Comparison of ENCODE assay signal across 9 cellular contexts in genomic region chr16:3170440-3171180, GRCh38. TPM values are rescaled to one million over a fixed set of nuclear protein-coding genes. Genes with fewer than 3 reads are reported as not detected.
DNase-seq lines count a peak whose midpoint lies in the region; ATAC-seq and TF ChIP-seq lines count a peak whose summit lies in the region.
"Had no signal": no experiment of that assay in that cellular context is flagged by ENCODE, and none has a peak within 500 bp of the region (broad histone marks: within the 10 kb centered on the region; RNA-seq: fewer than 3 reads in every experiment).

No MANE protein-coding gene starts in this region.

- peaks cover 52% of the 10 kb centered on the region for H3K27me3 ChIP-seq in CD4-positive, alpha-beta T cell (ENCODE audit: control insufficient read depth, insufficient read depth, low read length)
- H3K27me3 ChIP-seq in KMS-11 (ENCODE audit: insufficient read depth, low read depth) (peaks cover 36% of the 10 kb centered on the region), brain microvascular endothelial cell (replicated peaks) (peaks cover 6% of the 10 kb centered on the region)

- peaks cover 37% of the 10 kb centered on the region for H3K27me3 Mint-ChIP-seq in CD4-positive, alpha-beta T cell
- peaks cover 17 to 39% (median 29%) of the 10 kb centered on the region in 5 donors for H3K27me3 Mint-ChIP-seq in naive thymus-derived CD8-positive, alpha-beta T cell

- H3K9me3 Mint-ChIP-seq in CD4-positive, alpha-beta T cell, result no peaks in the 10 kb centered on the region
- H3K9me3 Mint-ChIP-seq in naive thymus-derived CD8-positive, alpha-beta T cell, result no peaks in the 10 kb centered on the region

- H3K27ac Mint-ChIP-seq in CD4-positive, alpha-beta T cell, result no peak overlapping the region
- H3K27ac Mint-ChIP-seq in naive thymus-derived CD8-positive, alpha-beta T cell, result peak overlapping the region in 4 of 10 donors; percentile 29 to 88 (median 78)

- H3K36me3 ChIP-seq in KMS-11 (ENCODE audit: insufficient read depth), result no peaks in the 10 kb centered on the region
- H3K36me3 ChIP-seq in brain microvascular endothelial cell (replicated peaks), result no peaks in the 10 kb centered on the region

- CTCF ChIA-PET in CD4-positive, alpha-beta T cell (lab: Charles Lee), result interaction anchor here (0.6 to 1.8 kb wide), 3 partner anchors 10 to 41 kb away, joined by 3 to 8 read pairs (median 4); no protein-coding TSS in a partner anchor

- DNase-seq in CD4-positive, alpha-beta T cell, result no peak
- DNase-seq in brain microvascular endothelial cell (no peak), SW 1271 (lab: John Stamatoyannopoulos, UW) (no peak), COR-L47 (lab: John Stamatoyannopoulos, UW) (no peak), NCI-H2029 treated with DMSO at 0.1 percent for 48 hours (lab: John Stamatoyannopoulos, UW) (no peak)
- no peak for DNase-seq in naive thymus-derived CD8-positive, alpha-beta T cell

- H3K9me3 ChIP-seq in CD4-positive, alpha-beta T cell (ENCODE audit: control insufficient read depth, low read length), result no peaks in the 10 kb centered on the region

- POLR2A ChIA-PET in CD4-positive, alpha-beta T cell (lab: Charles Lee), result interaction anchor here (0.8 to 3.6 kb wide), 12 partner anchors 11 to 113 kb away, joined by 3 to 26 read pairs (median 4); partner anchors contain the start of genes ZNF213 and ZNF263
- POLR2A ChIA-PET in naive thymus-derived CD8-positive, alpha-beta T cell (lab: Charles Lee), result interaction anchor here (0.6 to 5.5 kb wide), 11 partner anchors 11 to 338 kb away, joined by 3 to 28 read pairs (median 4); partner anchors contain the start of gene ZNF213

- TF ChIP-seq CTCF in CD4-positive, alpha-beta T cell (IDR thresholded peaks at IDR 0.05), result no peak
- no peak for TF ChIP-seq CTCF in KMS-11 (conservative IDR thresholded peaks at IDR 0.05; ENCODE audit: low read depth, low read length)
- TF ChIP-seq CTCF in brain microvascular endothelial cell (IDR thresholded peaks at IDR 0.05; ENCODE audit: low read depth, low read length, missing control alignments), result no peak

- H4K20me1 ChIP-seq in KMS-11 (ENCODE audit: insufficient read depth), result no peaks in the 10 kb centered on the region

- no peaks in the 10 kb centered on the region for H3K79me2 ChIP-seq in KMS-11 (ENCODE audit: insufficient read depth, low read depth)

- H3K4me3 ChIP-seq in KMS-11 (IDR thresholded peaks at IDR 0.05; ENCODE audit: insufficient read depth, low read depth, low read length), result no peak overlapping the region
- H3K4me3 ChIP-seq in brain microvascular endothelial cell (ENCODE audit: low read depth, low read length), result peak overlapping the region; percentile 5

- H3K4me3 Mint-ChIP-seq in CD4-positive, alpha-beta T cell, result peak overlapping the region; percentile 84
- H3K4me3 Mint-ChIP-seq in naive thymus-derived CD8-positive, alpha-beta T cell, result peak overlapping the region; percentile 74 to 89 (median 84)

- ATAC-seq in CD4-positive, alpha-beta T cell (ENCODE audit: poor library complexity), result peak; percentile 33
- peak; percentile 29 to 40 for ATAC-seq in naive thymus-derived CD8-positive, alpha-beta T cell
- ATAC-seq in GM18502 (IDR thresholded peaks at IDR 0.05; ENCODE audit: poor library complexity, unreplicated experiment), result no peak

- peak overlapping the region; percentile 19; the same call in 1 of the 2 replicates for H3K9ac ChIP-seq in KMS-11

- no peaks in the 10 kb centered on the region for H3K36me3 Mint-ChIP-seq in CD4-positive, alpha-beta T cell (ENCODE audit: low read depth)
- H3K36me3 Mint-ChIP-seq in naive thymus-derived CD8-positive, alpha-beta T cell, result no peaks in the 10 kb centered on the region

- in situ Hi-C loops in brain microvascular endothelial cell (cut with HindIII; ENCODE audit: low pct_ligation_motif_present, low sequenced_read_pairs), result no loop called here

- peaks cover 52% of the 10 kb centered on the region for H3K4me1 ChIP-seq in KMS-11 (ENCODE audit: low read depth, poor library complexity, severe bottlenecking)

- peak overlapping the region; percentile 64 for H2AFZ ChIP-seq in KMS-11 (ENCODE audit: low read depth)

- intact Hi-C loops in CD4-positive, alpha-beta T cell (cut with DNase I, micrococcal nuclease), result loop anchor here in 1 of 2 experiments (5.0 kb wide), 2 partner anchors 47 to 287 kb away; no protein-coding TSS in a partner anchor

- no peak overlapping the region for H3K27ac ChIP-seq in CD4-positive, alpha-beta T cell (ENCODE audit: low read depth, low read length)
- no peak overlapping the region for H3K27ac ChIP-seq in KMS-11
- no peak overlapping the region for H3K27ac ChIP-seq in brain microvascular endothelial cell

- peaks cover 41% of the 10 kb centered on the region for H3K4me1 Mint-ChIP-seq in CD4-positive, alpha-beta T cell (ENCODE audit: low read depth)
- peaks cover 18 to 37% (median 35%) of the 10 kb centered on the region in 4 donors for H3K4me1 Mint-ChIP-seq in naive thymus-derived CD8-positive, alpha-beta T cell

- H3K4me2 ChIP-seq in KMS-11, result peak overlapping the region; percentile 84

RNA-seq across cellular contexts. Expression of gene OR1F1, which starts 17.4 kb away (rescaled TPM):
- total RNA-seq in CD4-positive, alpha-beta T cell, result not detected
- total RNA-seq in naive thymus-derived CD8-positive, alpha-beta T cell, result not detected
- not detected for polyA plus RNA-seq in naive thymus-derived CD8-positive, alpha-beta T cell
- total RNA-seq: activated CD8-positive, alpha-beta memory T cell treated with anti-CD3 and anti-CD28 coated beads for 36 hours had no signal

RNA-seq across cellular contexts. Expression of gene ZNF213, which starts 35.8 kb away (rescaled TPM):
- total RNA-seq in CD4-positive, alpha-beta T cell, result 1 to 10 TPM; 1.6 to 2.2 TPM
- total RNA-seq in naive thymus-derived CD8-positive, alpha-beta T cell, result 1 to 10 TPM; 8.9 to 9.2 TPM
- 1 to 10 TPM in 1 of 3 donors, under 1 TPM in 2; 0.27 to 2.5 (median 0.90) TPM for polyA plus RNA-seq in naive thymus-derived CD8-positive, alpha-beta T cell

RNA-seq across cellular contexts. Expression of gene ZNF205, which starts 58.2 kb away (rescaled TPM):
- total RNA-seq in CD4-positive, alpha-beta T cell, result not detected
- total RNA-seq in naive thymus-derived CD8-positive, alpha-beta T cell, result not detected
- not detected for polyA plus RNA-seq in naive thymus-derived CD8-positive, alpha-beta T cell
